Comparison of ENCODE assay signal across 8 cellular contexts in the genomic region with DNA sequence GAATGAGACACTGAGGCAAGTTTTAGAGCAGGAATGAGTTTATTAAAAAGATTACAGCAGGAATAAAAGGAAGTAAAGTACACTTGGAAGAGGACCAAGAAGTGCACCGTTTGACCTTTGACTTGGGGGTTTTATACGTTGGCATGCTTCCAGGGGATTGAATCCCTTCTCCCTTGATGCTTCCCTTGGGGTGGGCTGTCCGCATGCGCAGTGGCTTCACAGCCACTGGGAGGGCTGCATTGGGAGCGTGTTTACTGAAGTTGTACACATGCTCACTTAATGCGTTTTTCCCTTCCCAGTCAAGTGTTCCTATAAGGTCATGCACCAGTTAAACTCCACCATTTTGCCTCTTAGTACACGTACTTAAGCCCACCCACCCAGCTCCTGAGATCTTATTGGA.
"Had no signal": no experiment of that assay in that cellular context is flagged by ENCODE, and none has a peak within 500 bp of the region (broad histone marks: within the 10 kb centered on the region; RNA-seq: fewer than 3 reads in every experiment).

No MANE protein-coding gene starts in this region.

- ATAC-seq: GM12878 had no signal

- DNase-seq: GDM1, GF-D8 had no signal

- H3K4me3 ChIP-seq: GM12878 had no signal

- FAIRE-seq: G401.6, GM12878, GM12891, GM12892, GM18507, GM19239 had no signal
